ENCODE assay signal across 14 cellular contexts in the genomic region with DNA sequence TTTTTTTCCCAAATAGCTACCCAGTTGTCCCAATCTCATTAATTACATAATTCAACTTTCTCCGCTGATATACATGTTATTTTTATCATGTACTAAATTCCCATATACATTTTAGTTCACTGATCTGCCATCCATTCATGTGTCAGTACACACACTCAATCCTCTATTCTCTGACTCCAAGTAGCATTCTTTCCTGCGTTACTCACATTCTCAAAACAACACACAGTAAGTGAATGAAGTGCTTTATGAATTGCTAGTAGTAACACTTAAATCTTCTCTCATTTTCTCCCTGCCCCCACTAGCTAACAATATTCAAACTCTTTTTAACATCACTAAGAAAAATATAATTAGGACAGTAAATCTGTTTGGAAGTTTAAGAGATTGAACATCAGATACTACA. TPM values are rescaled to one million over a fixed set of nuclear protein-coding genes. Genes with fewer than 3 reads are reported as not detected.
DNase-seq lines count a peak whose midpoint lies in the region; TF ChIP-seq lines count a peak whose summit lies in the region.
"Had no signal": no experiment of that assay in that cellular context is flagged by ENCODE, and none has a peak within 500 bp of the region (broad histone marks: within the 10 kb centered on the region; RNA-seq: fewer than 3 reads in every experiment).

No MANE protein-coding gene starts in this region.

- H3K36me3 Mint-ChIP-seq in T-helper 2 cell treated with Interferon-gamma antibody and Interleukin-4, amounts not matched to agents 5 μg/mL and 100 μg/mL, for 36 hours (ENCODE audit: low read depth): no peaks in the 10 kb centered on the region

- no peak overlapping the region for H3K4me3 Mint-ChIP-seq in T-helper 2 cell treated with Interferon-gamma antibody and Interleukin-4, amounts not matched to agents 5 μg/mL and 100 μg/mL, for 36 hours

- H3K4me1 ChIP-seq in adipocyte (ENCODE audit: control insufficient read depth, insufficient read depth, low read length) (peaks cover 25% of the 10 kb centered on the region), SJCRH30 (peaks cover 15% of the 10 kb centered on the region)
- H3K4me1 ChIP-seq: pancreas had no signal

- H3K4me3 ChIP-seq in adipocyte (ENCODE audit: low read length) (no peak overlapping the region), retinal pigment epithelial cell (ENCODE audit: low read length) (no peak overlapping the region), SJCRH30 (no peak overlapping the region)
- H3K4me3 ChIP-seq: K562, pancreas, tibial artery had no signal

- no peak overlapping the region for H3K27ac ChIP-seq in SJCRH30
- H3K27ac ChIP-seq: pancreas, tibial artery had no signal

- DNase-seq in HCEC 1CT (peak; percentile 75), adipocyte (ENCODE audit: low read depth) (peak; percentile 60), fibroblast of gingiva (ENCODE audit: low read depth) (peak; percentile 37), retinal pigment epithelial cell (ENCODE audit: low read depth) (peak; percentile 38), posterior cingulate gyrus (no peak), SJCRH30 (no peak)
- no peak for DNase-seq in T-helper 2 cell treated with Interferon-gamma antibody and Interleukin-4, amounts not matched to agents 5 μg/mL and 100 μg/mL, for 36 hours (ENCODE audit: low spot score)
- DNase-seq: DMS 273 treated with DMSO at 0.1 percent for 48 hours, NCI-H1417, pancreas, small intestine, tibial artery had no signal

- H3K27ac Mint-ChIP-seq in T-helper 2 cell treated with Interferon-gamma antibody and Interleukin-4, amounts not matched to agents 5 μg/mL and 100 μg/mL, for 36 hours: no peak overlapping the region

- no peaks in the 10 kb centered on the region for H3K9me3 Mint-ChIP-seq in T-helper 2 cell treated with Interferon-gamma antibody and Interleukin-4, amounts not matched to agents 5 μg/mL and 100 μg/mL, for 36 hours

- intact Hi-C loops in posterior cingulate gyrus (cut with DNase I): no loop called here

- H3K36me3 ChIP-seq in adipocyte (ENCODE audit: control insufficient read depth, insufficient read depth, low read length, severe bottlenecking) (no peaks in the 10 kb centered on the region), SJCRH30 (no peaks in the 10 kb centered on the region)
- H3K36me3 ChIP-seq: pancreas, tibial artery had no signal

- no peak for TF ChIP-seq CTCF in retinal pigment epithelial cell (conservative IDR thresholded peaks at IDR 0.05; ENCODE audit: low read depth, low read length)

- H3K27me3 Mint-ChIP-seq in T-helper 2 cell treated with Interferon-gamma antibody and Interleukin-4, amounts not matched to agents 5 μg/mL and 100 μg/mL, for 36 hours (ENCODE audit: low read depth): peaks cover 4% of the 10 kb centered on the region

- H3K9me3 ChIP-seq in adipocyte (ENCODE audit: control insufficient read depth, low read length) (no peaks in the 10 kb centered on the region), SJCRH30 (replicated peaks) (0 out of 2 replicates have a peak, but pooled peaks cover 2% of the 10 kb centered on the region)
- H3K9me3 ChIP-seq: pancreas, tibial artery had no signal

- no peak overlapping the region for H3K9ac ChIP-seq in adipocyte (ENCODE audit: low read length)

- H3K27me3 ChIP-seq in adipocyte (replicated peaks; ENCODE audit: control insufficient read depth, insufficient read depth, low read length): no peaks in the 10 kb centered on the region
- no peaks in the 10 kb centered on the region for H3K27me3 ChIP-seq in SJCRH30
- H3K27me3 ChIP-seq: pancreas, tibial artery had no signal

- H3K4me1 Mint-ChIP-seq in T-helper 2 cell treated with Interferon-gamma antibody and Interleukin-4, amounts not matched to agents 5 μg/mL and 100 μg/mL, for 36 hours (ENCODE audit: low read depth): no peaks in the 10 kb centered on the region

RNA-seq across cellular contexts. Expression of a gene that starts 8.9 kb away (rescaled TPM):
- 0.12 and 0.25 TPM in 2 replicates for total RNA-seq in SJCRH30 (2014; rRNA removed; shearing (Covaris generic))
- total RNA-seq: K562; T-helper 2 cell treated with Interferon-gamma antibody and Interleukin-4, amounts not matched to agents 100 ng/mL and 5 ng/mL, for 36 hours had no signal

Comparison
In these comparisons a context has a peak if more than half of its experiments do, and no peak if none do; other contexts are left out.
1. DNase-seq: peak in HCEC 1CT (single experiment), adipocyte (single experiment), fibroblast of gingiva (single experiment) and retinal pigment epithelial cell (single experiment); none in posterior cingulate gyrus (0 of 10), T-helper 2 cell treated with Interferon-gamma antibody and Interleukin-4, amounts not matched to agents 5 μg/mL and 100 μg/mL, for 36 hours (single experiment) and SJCRH30 (0 of 2).